Comparison of ENCODE assay signal across 22 cellular contexts in the genomic region with DNA sequence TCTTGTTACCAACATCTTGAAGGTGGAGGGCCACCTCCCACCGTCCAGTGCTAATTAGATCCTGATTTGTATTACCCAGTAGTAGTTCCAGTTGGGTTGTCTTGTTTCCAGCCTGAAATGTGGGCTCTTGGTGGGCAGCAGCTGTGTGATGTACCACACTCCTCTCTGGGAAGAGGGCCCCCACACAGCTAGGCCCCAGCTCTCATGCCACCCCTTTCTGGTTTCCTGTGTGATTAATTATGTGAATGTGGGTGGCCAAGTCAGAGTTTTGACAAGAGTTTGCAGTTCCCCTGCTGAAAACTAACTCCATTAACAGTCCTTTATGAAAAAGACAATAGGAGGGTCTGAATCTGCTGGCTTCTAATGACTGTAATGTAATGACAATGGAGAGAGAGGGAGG. TPM values are rescaled to one million over a fixed set of nuclear protein-coding genes. Genes with fewer than 3 reads are reported as not detected.
DNase-seq lines count a peak whose midpoint lies in the region; ATAC-seq and TF ChIP-seq lines count a peak whose summit lies in the region.
"Had no signal": no experiment of that assay in that cellular context is flagged by ENCODE, and none has a peak within 500 bp of the region (broad histone marks: within the 10 kb centered on the region; RNA-seq: fewer than 3 reads in every experiment).

No MANE protein-coding gene starts in this region.

- no peaks in the 10 kb centered on the region for H3K27me3 ChIP-seq in hepatocyte
- H3K27me3 ChIP-seq: BLaER1 treated with 17β-estradiol and CSF1 and Interleukin-3, amounts not matched to agents 10 nM and 100 nM; SJCRH30 had no signal

- peaks cover 13% of the 10 kb centered on the region for H3K4me1 Mint-ChIP-seq in activated naive CD8-positive, alpha-beta T cell treated with anti-CD3 and anti-CD28 coated beads for 36 hours
- H3K4me1 Mint-ChIP-seq in activated naive CD8-positive, alpha-beta T cell treated with anti-CD3 and anti-CD28 coated beads, Interleukin-2, amount 50 U/mL, for 24 hours: peaks cover 15% of the 10 kb centered on the region
- peaks cover 0 to 7% of the 10 kb centered on the region in 2 donors for H3K4me1 Mint-ChIP-seq in effector memory CD8-positive, alpha-beta T cell (ENCODE audit: low read depth in 2 of 2)
- H3K4me1 Mint-ChIP-seq in natural killer cell treated with Interleukin-12 subunit alpha and Interleukin-12 subunit beta and Interleukin-15 and Interleukin-18, amount 100 ng/mL, for 72 hours (ENCODE audit: low read depth in 2 of 2): peaks cover 37 to 43% of the 10 kb centered on the region in 2 donors

- no peak for TF ChIP-seq CTCF in hepatocyte (IDR thresholded peaks at IDR 0.05; ENCODE audit: poor library complexity)

- ATAC-seq in activated naive CD8-positive, alpha-beta T cell treated with anti-CD3 and anti-CD28 coated beads, Interleukin-2, amount 50 U/mL, for 24 hours: no peak
- ATAC-seq in effector memory CD8-positive, alpha-beta T cell (replicated peaks): peak; percentile 24
- ATAC-seq in natural killer cell treated with Interleukin-12 subunit alpha and Interleukin-12 subunit beta and Interleukin-15 and Interleukin-18, amount 100 ng/mL, for 72 hours: peak in 1 of 2 donors; percentile 66
- ATAC-seq in HG03571 (IDR thresholded peaks at IDR 0.05; ENCODE audit: unreplicated experiment): no peak
- no peak for ATAC-seq in HG03196 (IDR thresholded peaks at IDR 0.05; ENCODE audit: unreplicated experiment)
- ATAC-seq: HCT116, PC-3 had no signal

- peaks cover 45% of the 10 kb centered on the region for H3K27me3 Mint-ChIP-seq in activated naive CD8-positive, alpha-beta T cell treated with anti-CD3 and anti-CD28 coated beads for 36 hours
- peaks cover 22% of the 10 kb centered on the region for H3K27me3 Mint-ChIP-seq in activated naive CD8-positive, alpha-beta T cell treated with anti-CD3 and anti-CD28 coated beads, Interleukin-2, amount 50 U/mL, for 24 hours
- peaks cover 20 to 29% of the 10 kb centered on the region in 2 donors for H3K27me3 Mint-ChIP-seq in effector memory CD8-positive, alpha-beta T cell
- peaks cover 0 to 11% of the 10 kb centered on the region in 2 donors for H3K27me3 Mint-ChIP-seq in natural killer cell treated with Interleukin-12 subunit alpha and Interleukin-12 subunit beta and Interleukin-15 and Interleukin-18, amount 100 ng/mL, for 72 hours

- H3K4me3 Mint-ChIP-seq in activated naive CD8-positive, alpha-beta T cell treated with anti-CD3 and anti-CD28 coated beads for 36 hours: no peak overlapping the region
- no peak overlapping the region for H3K4me3 Mint-ChIP-seq in activated naive CD8-positive, alpha-beta T cell treated with anti-CD3 and anti-CD28 coated beads, Interleukin-2, amount 50 U/mL, for 24 hours
- H3K4me3 Mint-ChIP-seq in effector memory CD8-positive, alpha-beta T cell: peak overlapping the region in 1 of 2 donors; percentile 18
- H3K4me3 Mint-ChIP-seq in natural killer cell treated with Interleukin-12 subunit alpha and Interleukin-12 subunit beta and Interleukin-15 and Interleukin-18, amount 100 ng/mL, for 72 hours: peak overlapping the region; percentile 84
- H3K4me3 Mint-ChIP-seq: CD4-positive, alpha-beta T cell had no signal

- H3K36me3 Mint-ChIP-seq in activated naive CD8-positive, alpha-beta T cell treated with anti-CD3 and anti-CD28 coated beads for 36 hours: no peaks in the 10 kb centered on the region
- H3K36me3 Mint-ChIP-seq in activated naive CD8-positive, alpha-beta T cell treated with anti-CD3 and anti-CD28 coated beads, Interleukin-2, amount 50 U/mL, for 24 hours (ENCODE audit: low read depth): no peaks in the 10 kb centered on the region
- H3K36me3 Mint-ChIP-seq in effector memory CD8-positive, alpha-beta T cell (ENCODE audit: insufficient read depth): no peaks in the 10 kb centered on the region
- no peaks in the 10 kb centered on the region for H3K36me3 Mint-ChIP-seq in natural killer cell treated with Interleukin-12 subunit alpha and Interleukin-12 subunit beta and Interleukin-15 and Interleukin-18, amount 100 ng/mL, for 72 hours

- no peak overlapping the region for H2AFZ ChIP-seq in hepatocyte

- no peaks in the 10 kb centered on the region for H3K9me3 Mint-ChIP-seq in activated naive CD8-positive, alpha-beta T cell treated with anti-CD3 and anti-CD28 coated beads for 36 hours
- no peaks in the 10 kb centered on the region for H3K9me3 Mint-ChIP-seq in activated naive CD8-positive, alpha-beta T cell treated with anti-CD3 and anti-CD28 coated beads, Interleukin-2, amount 50 U/mL, for 24 hours
- H3K9me3 Mint-ChIP-seq in effector memory CD8-positive, alpha-beta T cell: no peaks in the 10 kb centered on the region
- no peaks in the 10 kb centered on the region for H3K9me3 Mint-ChIP-seq in natural killer cell treated with Interleukin-12 subunit alpha and Interleukin-12 subunit beta and Interleukin-15 and Interleukin-18, amount 100 ng/mL, for 72 hours
- H3K9me3 Mint-ChIP-seq: CD4-positive, alpha-beta T cell had no signal

- no peak overlapping the region for H3K4me2 ChIP-seq in hepatocyte
- H3K4me2 ChIP-seq: BLaER1 treated with 17β-estradiol and CSF1 and Interleukin-3, amounts not matched to agents 10 nM and 100 nM had no signal

- H3K36me3 ChIP-seq in hepatocyte (replicated peaks; ENCODE audit: insufficient read depth, low read depth): no peaks in the 10 kb centered on the region
- H3K36me3 ChIP-seq: BLaER1 treated with 17β-estradiol and CSF1 and Interleukin-3, amounts not matched to agents 10 nM and 100 nM; SJCRH30 had no signal

- H3K4me1 ChIP-seq in hepatocyte (ENCODE audit: insufficient read depth): no peaks in the 10 kb centered on the region
- H3K4me1 ChIP-seq: BLaER1 treated with 17β-estradiol and CSF1 and Interleukin-3, amounts not matched to agents 10 nM and 100 nM had no signal

- DNase-seq in activated naive CD8-positive, alpha-beta T cell treated with anti-CD3 and anti-CD28 coated beads for 36 hours: no peak
- no peak for DNase-seq in activated naive CD8-positive, alpha-beta T cell treated with anti-CD3 and anti-CD28 coated beads, Interleukin-2, amount 50 U/mL, for 24 hours
- DNase-seq in effector memory CD8-positive, alpha-beta T cell: no peak
- no peak for DNase-seq in natural killer cell treated with Interleukin-12 subunit alpha and Interleukin-12 subunit beta and Interleukin-15 and Interleukin-18, amount 100 ng/mL, for 72 hours (ENCODE audit: low spot score)
- DNase-seq in hepatocyte (ENCODE audit: low spot score): no peak
- DNase-seq: AML-193; CD4-positive, alpha-beta T cell; GOT3; NCI-H1048; NCI-H1417; NCI-H1694; NCI-H2029 treated with DMSO at 0.1 percent for 48 hours; NCI-H2227 treated with DMSO at 0.1 percent for 48 hours; NCI-H510A; NCI-H69; PC-3; SJCRH30 had no signal

- H3K9me3 ChIP-seq in hepatocyte (ENCODE audit: low read depth): no peaks in the 10 kb centered on the region
- H3K9me3 ChIP-seq: SJCRH30 had no signal

- no peaks in the 10 kb centered on the region for H4K20me1 ChIP-seq in hepatocyte (ENCODE audit: insufficient read depth, poor library complexity, severe bottlenecking)
- H4K20me1 ChIP-seq: BLaER1 treated with 17β-estradiol and CSF1 and Interleukin-3, amounts not matched to agents 10 nM and 100 nM had no signal

- peak overlapping the region; percentile 9 for H3K27ac Mint-ChIP-seq in activated naive CD8-positive, alpha-beta T cell treated with anti-CD3 and anti-CD28 coated beads for 36 hours
- no peak overlapping the region for H3K27ac Mint-ChIP-seq in activated naive CD8-positive, alpha-beta T cell treated with anti-CD3 and anti-CD28 coated beads, Interleukin-2, amount 50 U/mL, for 24 hours
- no peak overlapping the region for H3K27ac Mint-ChIP-seq in effector memory CD8-positive, alpha-beta T cell
- H3K27ac Mint-ChIP-seq in natural killer cell treated with Interleukin-12 subunit alpha and Interleukin-12 subunit beta and Interleukin-15 and Interleukin-18, amount 100 ng/mL, for 72 hours: peak overlapping the region; percentile 47 to 60
- H3K27ac Mint-ChIP-seq: CD4-positive, alpha-beta T cell had no signal

- H3K9me2 ChIP-seq in hepatocyte (replicated peaks; ENCODE audit: insufficient read depth): no peaks in the 10 kb centered on the region

- H3K4me3 ChIP-seq in hepatocyte: no peak overlapping the region
- H3K4me3 ChIP-seq: BLaER1 treated with 17β-estradiol and CSF1 and Interleukin-3, amounts not matched to agents 10 nM and 100 nM; SJCRH30 had no signal

- no peak overlapping the region for H3K27ac ChIP-seq in hepatocyte
- H3K27ac ChIP-seq: BLaER1 treated with 17β-estradiol and CSF1 and Interleukin-3, amounts not matched to agents 10 nM and 100 nM; HL-60; SJCRH30 had no signal

- H3K79me2 ChIP-seq in hepatocyte: no peaks in the 10 kb centered on the region

- 65% methylated on average over 1 of the region's 1 CpG for WGBS in hepatocyte (ENCODE audit: low lambda C conversion rate, missing lambda C conversion rate)

RNA-seq across cellular contexts. Expression of gene HMGB4, which starts 3.8 kb away (rescaled TPM):
- not detected for total RNA-seq in activated naive CD8-positive, alpha-beta T cell treated with anti-CD3 and anti-CD28 coated beads for 36 hours
- total RNA-seq in natural killer cell treated with Interleukin-12 subunit alpha and Interleukin-12 subunit beta and Interleukin-15 and Interleukin-18, amount 100 ng/mL, for 72 hours: not detected
- total RNA-seq in hepatocyte: not detected in 2 replicates
- polyA plus RNA-seq in hepatocyte: not detected in 2 replicates
- total RNA-seq: CD4-positive, alpha-beta T cell; PC-3; SJCRH30 had no signal

Comparison
In these comparisons a context has a peak if more than half of its experiments do, and no peak if none do; other contexts are left out.
1. H3K27ac Mint-ChIP-seq: peak in activated naive CD8-positive, alpha-beta T cell treated with anti-CD3 and anti-CD28 coated beads for 36 hours (single experiment) and natural killer cell treated with Interleukin-12 subunit alpha and Interleukin-12 subunit beta and Interleukin-15 and Interleukin-18, amount 100 ng/mL, for 72 hours (2 of 2); none in activated naive CD8-positive, alpha-beta T cell treated with anti-CD3 and anti-CD28 coated beads, Interleukin-2, amount 50 U/mL, for 24 hours (single experiment) and effector memory CD8-positive, alpha-beta T cell (0 of 2).